Comparison of ENCODE assay signal across 13 cellular contexts in the genomic region with DNA sequence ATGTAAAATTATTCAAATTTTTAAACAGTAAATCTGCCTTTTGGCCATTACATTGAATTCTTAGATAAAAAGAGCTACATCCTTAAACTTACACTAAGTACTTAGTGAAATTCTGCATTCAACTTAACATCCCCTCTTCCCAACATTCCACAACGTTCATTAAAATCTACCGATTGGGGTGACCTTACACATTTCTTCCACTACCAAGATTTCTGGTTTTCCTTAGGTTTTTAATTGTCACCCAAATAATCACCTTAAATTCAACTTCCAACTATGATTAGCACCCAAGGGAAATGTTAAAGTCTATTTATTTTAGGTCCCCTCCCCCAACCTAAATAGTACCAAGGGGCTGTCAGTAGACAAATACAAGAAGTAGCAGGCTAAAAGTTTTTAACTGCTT. TPM values are rescaled to one million over a fixed set of nuclear protein-coding genes. Genes with fewer than 3 reads are reported as not detected.
DNase-seq lines count a peak whose midpoint lies in the region; ATAC-seq lines count a peak whose summit lies in the region.
"Had no signal": no experiment of that assay in that cellular context is flagged by ENCODE, and none has a peak within 500 bp of the region (broad histone marks: within the 10 kb centered on the region; RNA-seq: fewer than 3 reads in every experiment).

No MANE protein-coding gene starts in this region.

- H3K36me3 ChIP-seq in HUES48 (ENCODE audit: control insufficient read depth, insufficient read depth, low read length), result peaks cover 87% of the 10 kb centered on the region

- H3K9me3 ChIP-seq in HUES48 (ENCODE audit: control insufficient read depth, insufficient read depth, low read length), result no peaks in the 10 kb centered on the region
- H3K9me3 ChIP-seq: HAP-1 had no signal

- H3K27me3 Mint-ChIP-seq in activated CD4-positive, alpha-beta T cell treated with anti-CD3 and anti-CD28 coated beads for 36 hours, result no peaks in the 10 kb centered on the region
- H3K27me3 Mint-ChIP-seq in activated CD4-positive, alpha-beta T cell treated with anti-CD3 and anti-CD28 coated beads, Interleukin-2, amount 10 ng/mL, durations not matched to agents 24 days and 14 days, result no peaks in the 10 kb centered on the region
- H3K27me3 Mint-ChIP-seq in activated T-helper 2 cell treated with anti-CD3 and anti-CD28 coated beads, Interferon-gamma antibody, Interleukin-2, Interleukin-4, amounts not matched to agents 10 μg/mL and 5 μg/mL and 100 μg/mL, durations not matched to agents 14 hours and 24 hours and 36 hours (ENCODE audit: low read depth), result no peaks in the 10 kb centered on the region
- H3K27me3 Mint-ChIP-seq in natural killer cell treated with Interleukin-12 subunit alpha and Interleukin-12 subunit beta and Interleukin-15 and Interleukin-18, amount 100 ng/mL, for 72 hours, result no peaks in the 10 kb centered on the region

- no peaks in the 10 kb centered on the region for H3K9me3 Mint-ChIP-seq in activated CD4-positive, alpha-beta T cell treated with anti-CD3 and anti-CD28 coated beads for 36 hours (ENCODE audit: low read depth)
- H3K9me3 Mint-ChIP-seq in activated CD4-positive, alpha-beta T cell treated with anti-CD3 and anti-CD28 coated beads, Interleukin-2, amount 10 ng/mL, durations not matched to agents 24 days and 14 days, result no peaks in the 10 kb centered on the region
- H3K9me3 Mint-ChIP-seq in activated T-helper 2 cell treated with anti-CD3 and anti-CD28 coated beads, Interferon-gamma antibody, Interleukin-2, Interleukin-4, amounts not matched to agents 10 μg/mL and 5 μg/mL and 100 μg/mL, durations not matched to agents 14 hours and 24 hours and 36 hours, result no peaks in the 10 kb centered on the region
- no peaks in the 10 kb centered on the region for H3K9me3 Mint-ChIP-seq in natural killer cell treated with Interleukin-12 subunit alpha and Interleukin-12 subunit beta and Interleukin-15 and Interleukin-18, amount 100 ng/mL, for 72 hours

- peaks cover 80% of the 10 kb centered on the region for H3K36me3 Mint-ChIP-seq in activated CD4-positive, alpha-beta T cell treated with anti-CD3 and anti-CD28 coated beads for 36 hours (ENCODE audit: low read depth)
- peaks cover 79% of the 10 kb centered on the region for H3K36me3 Mint-ChIP-seq in activated CD4-positive, alpha-beta T cell treated with anti-CD3 and anti-CD28 coated beads, Interleukin-2, amount 10 ng/mL, durations not matched to agents 24 days and 14 days (ENCODE audit: low read depth)
- peaks cover 96% of the 10 kb centered on the region for H3K36me3 Mint-ChIP-seq in activated T-helper 2 cell treated with anti-CD3 and anti-CD28 coated beads, Interferon-gamma antibody, Interleukin-2, Interleukin-4, amounts not matched to agents 10 μg/mL and 5 μg/mL and 100 μg/mL, durations not matched to agents 14 hours and 24 hours and 36 hours (ENCODE audit: low read depth)
- peaks cover 52% of the 10 kb centered on the region for H3K36me3 Mint-ChIP-seq in natural killer cell treated with Interleukin-12 subunit alpha and Interleukin-12 subunit beta and Interleukin-15 and Interleukin-18, amount 100 ng/mL, for 72 hours

- peak overlapping the region; percentile 86 for H3K27ac Mint-ChIP-seq in activated CD4-positive, alpha-beta T cell treated with anti-CD3 and anti-CD28 coated beads for 36 hours
- no peak overlapping the region for H3K27ac Mint-ChIP-seq in activated CD4-positive, alpha-beta T cell treated with anti-CD3 and anti-CD28 coated beads, Interleukin-2, amount 10 ng/mL, durations not matched to agents 24 days and 14 days
- H3K27ac Mint-ChIP-seq in activated T-helper 2 cell treated with anti-CD3 and anti-CD28 coated beads, Interferon-gamma antibody, Interleukin-2, Interleukin-4, amounts not matched to agents 10 μg/mL and 5 μg/mL and 100 μg/mL, durations not matched to agents 14 hours and 24 hours and 36 hours, result peak overlapping the region; percentile 12
- peak overlapping the region; percentile 56 to 72 for H3K27ac Mint-ChIP-seq in natural killer cell treated with Interleukin-12 subunit alpha and Interleukin-12 subunit beta and Interleukin-15 and Interleukin-18, amount 100 ng/mL, for 72 hours

- H3K4me3 Mint-ChIP-seq in activated CD4-positive, alpha-beta T cell treated with anti-CD3 and anti-CD28 coated beads for 36 hours, result peak overlapping the region; percentile 100
- H3K4me3 Mint-ChIP-seq in activated CD4-positive, alpha-beta T cell treated with anti-CD3 and anti-CD28 coated beads, Interleukin-2, amount 10 ng/mL, durations not matched to agents 24 days and 14 days, result no peak overlapping the region
- peak overlapping the region; percentile 3 for H3K4me3 Mint-ChIP-seq in activated T-helper 2 cell treated with anti-CD3 and anti-CD28 coated beads, Interferon-gamma antibody, Interleukin-2, Interleukin-4, amounts not matched to agents 10 μg/mL and 5 μg/mL and 100 μg/mL, durations not matched to agents 14 hours and 24 hours and 36 hours (ENCODE audit: low read depth)
- peak overlapping the region; percentile 100 for H3K4me3 Mint-ChIP-seq in natural killer cell treated with Interleukin-12 subunit alpha and Interleukin-12 subunit beta and Interleukin-15 and Interleukin-18, amount 100 ng/mL, for 72 hours

- H3K9ac ChIP-seq in HUES48 (ENCODE audit: low read depth, low read length), result no peak overlapping the region

- POLR2A ChIA-PET in activated CD4-positive, alpha-beta T cell treated with anti-CD3 and anti-CD28 coated beads for 36 hours (lab: Charles Lee), result interaction anchor here (0.7 to 1.7 kb wide), 4 partner anchors 16 to 142 kb away, joined by 3 to 6 read pairs (median 4); no protein-coding TSS in a partner anchor

- ATAC-seq in activated CD4-positive, alpha-beta T cell treated with anti-CD3 and anti-CD28 coated beads for 36 hours, result no peak
- no peak for ATAC-seq in natural killer cell treated with Interleukin-12 subunit alpha and Interleukin-12 subunit beta and Interleukin-15 and Interleukin-18, amount 100 ng/mL, for 72 hours
- no peak for ATAC-seq in HG03175 (IDR thresholded peaks at IDR 0.05; ENCODE audit: unreplicated experiment)
- no peak for ATAC-seq in GM21390 (IDR thresholded peaks at IDR 0.05; ENCODE audit: unreplicated experiment)

- H3K27me3 ChIP-seq in HUES48 (ENCODE audit: control insufficient read depth, insufficient read depth, low read length), result no peaks in the 10 kb centered on the region

- DNase-seq in activated CD4-positive, alpha-beta T cell treated with anti-CD3 and anti-CD28 coated beads for 36 hours, result no peak
- no peak for DNase-seq in activated CD4-positive, alpha-beta T cell treated with anti-CD3 and anti-CD28 coated beads, Interleukin-2, amount 10 ng/mL, durations not matched to agents 24 days and 14 days
- no peak for DNase-seq in activated T-helper 2 cell treated with anti-CD3 and anti-CD28 coated beads, Interferon-gamma antibody, Interleukin-2, Interleukin-4, amounts not matched to agents 10 μg/mL and 5 μg/mL and 100 μg/mL, durations not matched to agents 14 hours and 24 hours and 36 hours (ENCODE audit: low spot score)
- no peak for DNase-seq in natural killer cell treated with Interleukin-12 subunit alpha and Interleukin-12 subunit beta and Interleukin-15 and Interleukin-18, amount 100 ng/mL, for 72 hours (ENCODE audit: low spot score)
- DNase-seq in stimulated activated CD4-positive, alpha-beta T cell treated with anti-CD3 and anti-CD28 coated beads, Interleukin-4, amount 100 ng/mL, for 24 hours, result no peak
- DNase-seq: activated gamma-delta T cell treated with Interleukin-2 at 50 U/mL for 16 hours, erythroblast, substantia nigra had no signal

- peaks cover 76% of the 10 kb centered on the region for H3K4me1 Mint-ChIP-seq in activated CD4-positive, alpha-beta T cell treated with anti-CD3 and anti-CD28 coated beads for 36 hours
- peaks cover 50% of the 10 kb centered on the region for H3K4me1 Mint-ChIP-seq in activated CD4-positive, alpha-beta T cell treated with anti-CD3 and anti-CD28 coated beads, Interleukin-2, amount 10 ng/mL, durations not matched to agents 24 days and 14 days
- H3K4me1 Mint-ChIP-seq in activated T-helper 2 cell treated with anti-CD3 and anti-CD28 coated beads, Interferon-gamma antibody, Interleukin-2, Interleukin-4, amounts not matched to agents 10 μg/mL and 5 μg/mL and 100 μg/mL, durations not matched to agents 14 hours and 24 hours and 36 hours (ENCODE audit: low read depth), result peaks cover 59% of the 10 kb centered on the region
- peaks cover 44 to 52% of the 10 kb centered on the region in 2 donors for H3K4me1 Mint-ChIP-seq in natural killer cell treated with Interleukin-12 subunit alpha and Interleukin-12 subunit beta and Interleukin-15 and Interleukin-18, amount 100 ng/mL, for 72 hours (ENCODE audit: low read depth in 2 of 2)

- H3K4me3 ChIP-seq in HUES48 (ENCODE audit: low read depth, low read length), result no peak overlapping the region
- H3K4me3 ChIP-seq: HAP-1, skin epidermis had no signal

- peak overlapping the region; percentile 24 for H3K27ac ChIP-seq in HUES48 (ENCODE audit: low read depth, low read length)
- H3K27ac ChIP-seq: skin epidermis had no signal

- CTCF ChIA-PET in activated CD4-positive, alpha-beta T cell treated with anti-CD3 and anti-CD28 coated beads for 36 hours (lab: Charles Lee), result interaction anchor here (0.9 to 15.7 kb wide), 8 partner anchors 12 to 235 kb away, joined by 3 to 249 read pairs (median 34); partner anchors contain the start of genes MRPS23 and VEZF1

- H3K4me1 ChIP-seq in HUES48 (ENCODE audit: control insufficient read depth, insufficient read depth, low read length), result peaks cover 28% of the 10 kb centered on the region

- intact Hi-C loops in activated CD4-positive, alpha-beta T cell treated with anti-CD3 and anti-CD28 coated beads for 36 hours (cut with DNase I, micrococcal nuclease), result no loop called here
- intact Hi-C loops in activated CD4-positive, alpha-beta T cell treated with anti-CD3 and anti-CD28 coated beads, Interleukin-2, amount 10 ng/mL, durations not matched to agents 24 days and 14 days (cut with micrococcal nuclease), result no loop called here
- intact Hi-C loops in activated T-helper 2 cell treated with anti-CD3 and anti-CD28 coated beads, Interferon-gamma antibody, Interleukin-2, Interleukin-4, amounts not matched to agents 10 μg/mL and 5 μg/mL and 100 μg/mL, durations not matched to agents 14 hours and 24 hours and 36 hours (cut with micrococcal nuclease), result loop anchor here (5.0 to 10.0 kb wide), 2 partner anchors 110 to 333 kb away; no protein-coding TSS in a partner anchor

RNA-seq across cellular contexts. Expression of gene SRSF1, which starts 4.9 kb away (rescaled TPM):
- 100 to 1,000 TPM; 271 to 368 TPM for total RNA-seq in activated CD4-positive, alpha-beta T cell treated with anti-CD3 and anti-CD28 coated beads for 36 hours
- total RNA-seq in activated CD4-positive, alpha-beta T cell treated with anti-CD3 and anti-CD28 coated beads, Interleukin-2, amount 10 ng/mL, durations not matched to agents 24 days and 14 days, result 510 and 515 TPM in 2 replicates
- total RNA-seq in activated T-helper 2 cell treated with anti-CD3 and anti-CD28 coated beads, Interferon-gamma antibody, Interleukin-2, Interleukin-4, amounts not matched to agents 10 μg/mL and 5 μg/mL and 100 μg/mL, durations not matched to agents 14 hours and 24 hours and 36 hours, result 448 and 450 TPM in 2 replicates
- total RNA-seq in natural killer cell treated with Interleukin-12 subunit alpha and Interleukin-12 subunit beta and Interleukin-15 and Interleukin-18, amount 100 ng/mL, for 72 hours, result 100 to 1,000 TPM; 327 to 426 TPM

RNA-seq across cellular contexts. Expression of gene VEZF1, which starts 14.1 kb away (rescaled TPM):
- 10 to 100 TPM; 21.3 to 26.3 TPM for total RNA-seq in activated CD4-positive, alpha-beta T cell treated with anti-CD3 and anti-CD28 coated beads for 36 hours
- total RNA-seq in activated CD4-positive, alpha-beta T cell treated with anti-CD3 and anti-CD28 coated beads, Interleukin-2, amount 10 ng/mL, durations not matched to agents 24 days and 14 days, result 35.4 and 37.3 TPM in 2 replicates
- total RNA-seq in activated T-helper 2 cell treated with anti-CD3 and anti-CD28 coated beads, Interferon-gamma antibody, Interleukin-2, Interleukin-4, amounts not matched to agents 10 μg/mL and 5 μg/mL and 100 μg/mL, durations not matched to agents 14 hours and 24 hours and 36 hours, result 37.1 and 38.7 TPM in 2 replicates
- total RNA-seq in natural killer cell treated with Interleukin-12 subunit alpha and Interleukin-12 subunit beta and Interleukin-15 and Interleukin-18, amount 100 ng/mL, for 72 hours, result 10 to 100 TPM; 29.1 to 31.8 TPM

RNA-seq across cellular contexts. Expression of gene CUEDC1, which starts 46.9 kb away (rescaled TPM):
- under 1 TPM in 1 of 2 experiments, not detected in 1; 0.14 TPM for total RNA-seq in activated CD4-positive, alpha-beta T cell treated with anti-CD3 and anti-CD28 coated beads for 36 hours
- total RNA-seq in activated CD4-positive, alpha-beta T cell treated with anti-CD3 and anti-CD28 coated beads, Interleukin-2, amount 10 ng/mL, durations not matched to agents 24 days and 14 days, result 0.50 and 0.58 TPM in 2 replicates
- total RNA-seq in activated T-helper 2 cell treated with anti-CD3 and anti-CD28 coated beads, Interferon-gamma antibody, Interleukin-2, Interleukin-4, amounts not matched to agents 10 μg/mL and 5 μg/mL and 100 μg/mL, durations not matched to agents 14 hours and 24 hours and 36 hours, result 0.30 and 0.34 TPM in 2 replicates
- total RNA-seq in natural killer cell treated with Interleukin-12 subunit alpha and Interleukin-12 subunit beta and Interleukin-15 and Interleukin-18, amount 100 ng/mL, for 72 hours, result under 1 TPM in 1 of 2 donors, not detected in 1; 0.19 TPM
